In the genomic region with DNA sequence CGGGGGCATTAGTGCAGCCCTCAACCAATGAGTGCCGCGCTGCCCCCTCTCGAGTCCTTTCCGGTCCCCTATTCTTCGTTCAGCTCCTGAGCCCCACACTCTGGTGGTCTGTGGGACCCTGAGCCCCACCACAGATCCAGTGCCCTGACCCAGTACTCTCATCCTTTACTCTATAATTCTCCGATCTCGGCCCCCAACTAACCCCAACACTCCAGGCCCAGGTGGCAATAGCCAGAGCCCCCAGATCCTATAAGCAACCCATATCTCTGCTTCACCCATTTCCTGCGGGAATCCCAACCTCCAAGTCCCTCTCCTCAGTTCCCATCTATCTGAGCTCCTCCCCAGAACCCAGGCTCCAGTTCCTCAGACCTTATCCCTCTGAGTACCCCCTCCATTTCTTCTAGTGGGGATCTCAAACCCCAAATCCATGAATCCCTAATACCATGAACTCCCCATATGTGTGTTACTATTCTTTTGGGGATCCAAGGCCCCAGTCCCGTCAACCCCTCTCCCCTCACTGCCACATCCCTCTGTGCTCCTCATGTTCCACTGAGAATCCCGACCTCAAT, we compare ENCODE assay signal across 1 cellular context.
TF ChIP-seq lines count a peak whose summit lies in the region.

No MANE protein-coding gene starts in this region.

TF ChIP-seq in IMR-90, 13 proteins besides CTCF, POLR2A, EP300 and RAD21:
- TF ChIP-seq SMC3 (IDR thresholded peaks at IDR 0.05; ENCODE audit: low read depth, low read length) (no peak), FOS (IDR thresholded peaks at IDR 0.05; ENCODE audit: low read depth, low read length) (no peak), CEBPB (IDR thresholded peaks at IDR 0.05; ENCODE audit: low read depth, low read length) (no peak), USF2 (IDR thresholded peaks at IDR 0.05; ENCODE audit: low read depth, low read length) (no peak), CHD1 (IDR thresholded peaks at IDR 0.05; ENCODE audit: low read depth, low read length) (no peak), NFE2L2 (IDR thresholded peaks at IDR 0.05; ENCODE audit: low read depth, low read length) (no peak), MAZ (IDR thresholded peaks at IDR 0.05; ENCODE audit: borderline replicate concordance, low read depth, low read length) (no peak), RFX5 (IDR thresholded peaks at IDR 0.05; ENCODE audit: low read depth, low read length) (no peak), MAFK (IDR thresholded peaks at IDR 0.05; ENCODE audit: low read depth, low read length) (no peak), MXI1 (IDR thresholded peaks at IDR 0.05; ENCODE audit: borderline replicate concordance, low read depth, low read length) (no peak), RCOR1 (IDR thresholded peaks at IDR 0.05; ENCODE audit: insufficient replicate concordance, low read length) (no peak), BHLHE40 (IDR thresholded peaks at IDR 0.05; ENCODE audit: low read depth, low read length) (no peak)
- TF ChIP-seq, protein P1, sequence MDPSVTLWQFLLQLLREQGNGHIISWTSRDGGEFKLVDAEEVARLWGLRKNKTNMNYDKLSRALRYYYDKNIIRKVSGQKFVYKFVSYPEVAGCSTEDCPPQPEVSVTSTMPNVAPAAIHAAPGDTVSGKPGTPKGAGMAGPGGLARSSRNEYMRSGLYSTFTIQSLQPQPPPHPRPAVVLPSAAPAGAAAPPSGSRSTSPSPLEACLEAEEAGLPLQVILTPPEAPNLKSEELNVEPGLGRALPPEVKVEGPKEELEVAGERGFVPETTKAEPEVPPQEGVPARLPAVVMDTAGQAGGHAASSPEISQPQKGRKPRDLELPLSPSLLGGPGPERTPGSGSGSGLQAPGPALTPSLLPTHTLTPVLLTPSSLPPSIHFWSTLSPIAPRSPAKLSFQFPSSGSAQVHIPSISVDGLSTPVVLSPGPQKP (IDR thresholded peaks at IDR 0.05; ENCODE audit: borderline replicate concordance, low read depth, low read length), result no peak
